11 cellular contexts compared by ENCODE assay signal in genomic region chr12:111268738-111269572, GRCh38.
DNase-seq lines count a peak whose midpoint lies in the region; TF ChIP-seq lines count a peak whose summit lies in the region.
"Had no signal": no experiment of that assay in that cellular context is flagged by ENCODE, and none has a peak within 500 bp of the region (broad histone marks: within the 10 kb centered on the region; RNA-seq: fewer than 3 reads in every experiment).

No MANE protein-coding gene starts in this region.

- POLR2A ChIA-PET in AG04449 (lab: Yijun Ruan, JAX): no interaction called here
- POLR2A ChIA-PET in SK-N-SH (lab: Yijun Ruan, JAX): no interaction called here

- no peaks in the 10 kb centered on the region for H4K20me1 ChIP-seq in SK-N-SH (ENCODE audit: insufficient read depth)

- H3K36me3 ChIP-seq in SK-N-SH (replicated peaks in 1 of 2; ENCODE audit: control insufficient read depth in 1 of 2, insufficient read depth in 2 of 2, low read length in 1 of 2): no peaks in the 10 kb centered on the region
- H3K36me3 ChIP-seq: thoracic aorta had no signal

- H2AFZ ChIP-seq in SK-N-SH (ENCODE audit: low read depth): no peak overlapping the region

- no peaks in the 10 kb centered on the region; the same call in 1 of the 2 replicates for H3K27me3 ChIP-seq in SK-N-SH (ENCODE audit: insufficient read depth)

- no peak for TF ChIP-seq EP300 in SK-N-SH (IDR thresholded peaks at IDR 0.05; ENCODE audit: borderline replicate concordance in 1 of 2, low read depth in 1 of 2, low read length in 1 of 2)

- H3K27ac Mint-ChIP-seq in glutamatergic neuron (ENCODE audit: unreplicated experiment): no peak overlapping the region
- H3K27ac Mint-ChIP-seq: naive B cell had no signal

- H3K79me2 ChIP-seq in SK-N-SH (ENCODE audit: insufficient read depth): no peaks in the 10 kb centered on the region

- H3K4me3 Mint-ChIP-seq in glutamatergic neuron (ENCODE audit: unreplicated experiment): no peak overlapping the region

- no peak overlapping the region for H3K4me3 ChIP-seq in AG04449 (ENCODE audit: low read depth, low read length)
- H3K4me3 ChIP-seq in SK-N-SH (ENCODE audit: low read depth in 2 of 2, low read length in 1 of 2): no peak overlapping the region
- H3K4me3 ChIP-seq: thoracic aorta had no signal

- H3K27me3 Mint-ChIP-seq in glutamatergic neuron (ENCODE audit: unreplicated experiment): peaks cover 2% of the 10 kb centered on the region

- H3K9me3 Mint-ChIP-seq in glutamatergic neuron (ENCODE audit: unreplicated experiment): no peaks in the 10 kb centered on the region
- H3K9me3 Mint-ChIP-seq: naive B cell had no signal

- CTCF ChIA-PET in AG04449 (lab: Yijun Ruan, JAX) (interaction anchor here (1.6 to 2.0 kb wide), 2 partner anchors 20 to 35 kb away, joined by 4 to 5 read pairs; no protein-coding TSS in a partner anchor), SK-N-SH (lab: Yijun Ruan, JAX) (interaction anchor here (0.7 to 2.8 kb wide), 17 partner anchors 8 to 284 kb away, joined by 3 to 11 read pairs (median 4); no protein-coding TSS in a partner anchor)

- peaks cover 7% of the 10 kb centered on the region for H3K4me1 Mint-ChIP-seq in glutamatergic neuron (ENCODE audit: low read depth, unreplicated experiment)
- H3K4me1 Mint-ChIP-seq: naive B cell had no signal

- no peak overlapping the region; a peak in 1 of 4 replicates for H3K27ac ChIP-seq in SK-N-SH (ENCODE audit: low read depth in 2 of 2, low read length in 1 of 2)
- H3K27ac ChIP-seq: thoracic aorta had no signal

- TF ChIP-seq RAD21 in SK-N-SH (IDR thresholded peaks at IDR 0.05; ENCODE audit: low read length): peak; percentile 34; the same call in 1 of the 2 replicates

- no peaks in the 10 kb centered on the region for H3F3A ChIP-seq in SK-N-SH (replicated peaks; ENCODE audit: insufficient read depth)

- H3K9ac ChIP-seq in SK-N-SH: no peak overlapping the region

- H3K36me3 Mint-ChIP-seq in glutamatergic neuron (ENCODE audit: unreplicated experiment): peaks cover 5% of the 10 kb centered on the region

- H3K4me1 ChIP-seq in SK-N-SH (ENCODE audit: control insufficient read depth in 1 of 2, insufficient read depth in 2 of 2, low read depth in 1 of 2, low read length in 1 of 2): peaks cover 0 to 3% of the 10 kb centered on the region in 2 experiments; a peak in 1 of 4 replicates

- WGBS in SK-N-SH (ENCODE audit: low lambda C conversion rate): 50% methylated on average over 15 of the region's 16 CpGs

- DNase-seq in AG04449 (ENCODE audit: low read depth, low spot score) (no peak), SK-N-SH (peak; percentile 60), glutamatergic neuron (no peak), head of caudate nucleus (no peak), ureter (ENCODE audit: low spot score) (no peak), AG20443 (ENCODE audit: low spot score) (no peak)
- no peak for DNase-seq in effector CD8-positive, alpha-beta T cell (lab: John Stamatoyannopoulos, UW)
- DNase-seq: amygdala, naive B cell had no signal

- intact Hi-C loops in head of caudate nucleus (cut with DNase I): no loop called here

- H3K9me3 ChIP-seq in SK-N-SH: no peaks in the 10 kb centered on the region
- H3K9me3 ChIP-seq: thoracic aorta had no signal

- H3K4me2 ChIP-seq in SK-N-SH: no peak overlapping the region

- peak; percentile 38 for TF ChIP-seq CTCF in AG04449 (IDR thresholded peaks at IDR 0.05; ENCODE audit: insufficient read depth, low read length, missing control alignments)
- TF ChIP-seq CTCF in GM12872 (IDR thresholded peaks at IDR 0.05; ENCODE audit: insufficient read depth, low read depth, low read length): peak; percentile 73
- peak; percentile 63 for TF ChIP-seq CTCF in SK-N-SH (IDR thresholded peaks at IDR 0.05)
- peak; percentile 76 for TF ChIP-seq CTCF in glutamatergic neuron (IDR thresholded peaks at IDR 0.05; ENCODE audit: partially characterized antibody, unreplicated experiment)

- no peaks in the 10 kb centered on the region for H3K9me2 ChIP-seq in SK-N-SH

TF ChIP-seq in SK-N-SH, 30 proteins besides CTCF, POLR2A, EP300 and RAD21:
- TF ChIP-seq MAX (IDR thresholded peaks at IDR 0.05; ENCODE audit: low read depth): no peak
- no peak for TF ChIP-seq CHD2 (IDR thresholded peaks at IDR 0.05; ENCODE audit: low read length, partially characterized antibody)
- TF ChIP-seq SMC3 (IDR thresholded peaks at IDR 0.05; ENCODE audit: low read depth, low read length): peak; percentile 15; the same call in 1 of the 2 replicates
- TF ChIP-seq GABPA (IDR thresholded peaks at IDR 0.05; ENCODE audit: low read depth): no peak
